Comparison of ENCODE assay signal across 8 cellular contexts in the genomic region with DNA sequence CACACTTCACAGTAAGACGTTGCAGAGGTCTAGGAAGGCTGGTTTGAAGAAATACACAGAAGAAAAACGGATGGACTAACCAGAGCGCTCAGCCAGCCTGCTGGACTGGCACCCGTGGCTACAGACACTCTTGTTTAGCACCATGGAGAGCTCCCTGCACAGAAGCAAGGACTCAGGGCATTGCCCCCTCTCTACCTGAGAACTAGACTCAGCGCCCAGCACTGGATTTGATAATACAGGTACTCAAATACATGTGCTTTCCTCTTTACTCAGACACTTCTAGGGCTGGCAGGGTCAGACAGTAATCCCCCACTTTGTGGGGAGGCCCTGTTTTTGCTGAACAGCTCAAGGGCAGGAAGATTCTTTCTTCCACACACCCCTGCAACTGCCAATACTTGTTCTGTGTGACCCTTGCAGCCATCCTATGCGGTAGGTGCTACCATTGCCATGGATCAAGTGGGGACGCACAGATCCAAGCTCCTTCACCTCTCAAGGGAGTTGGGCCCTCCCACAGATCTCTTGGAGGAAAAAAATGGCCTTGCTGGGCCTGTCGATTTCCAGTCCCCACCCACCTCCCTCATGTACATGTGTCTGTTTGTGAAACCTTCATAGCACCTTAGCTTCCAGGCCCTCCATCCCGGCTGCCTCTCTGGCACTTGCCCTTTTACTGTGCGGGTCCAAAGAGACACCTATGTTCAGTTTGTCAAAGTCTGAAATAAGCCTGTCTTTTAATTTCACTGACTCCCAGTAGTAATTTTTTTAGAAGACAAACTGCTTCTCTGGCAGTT. TPM values are rescaled to one million over a fixed set of nuclear protein-coding genes. Genes with fewer than 3 reads are reported as not detected.
A peak's percentile ranks its signal among the peaks of the same experiment; 100 is the strongest.
DNase-seq lines count a peak whose midpoint lies in the region; ATAC-seq and TF ChIP-seq lines count a peak whose summit lies in the region.

No MANE protein-coding gene starts in this region.

- H3K9ac ChIP-seq in mammary epithelial cell (ENCODE audit: insufficient read depth, low read length) = no peak overlapping the region
- H3K9ac ChIP-seq in liver (ENCODE audit: low read depth in 1 of 2, low read length in 2 of 2) = no peak overlapping the region

- 49% methylated on average over 10 of the region's 10 CpGs for WGBS in mammary epithelial cell (ENCODE audit: low coverage, missing lambda C conversion rate)
- WGBS in liver = 77% methylated on average over 10 of the region's 10 CpGs

- H3K79me2 ChIP-seq in mammary epithelial cell (ENCODE audit: insufficient read depth, low read length) = no peaks in the 10 kb centered on the region

- no peak overlapping the region for H2AFZ ChIP-seq in mammary epithelial cell (ENCODE audit: low read depth, low read length)

- no peaks in the 10 kb centered on the region for H4K20me1 ChIP-seq in mammary epithelial cell (ENCODE audit: insufficient read depth, low read length)

- no TSS peak for BruUV-seq in mammary epithelial cell (replicated peaks; lab: Mats Ljungman, UMichigan)

- H3K4me3 ChIP-seq in LNCaP clone FGC (ENCODE audit: low read depth, low read length) (no peak overlapping the region), mammary epithelial cell (replicated peaks in 1 of 3; ENCODE audit: insufficient read depth in 1 of 3, low read depth in 2 of 3, low read length in 3 of 3) (no peak overlapping the region), liver (ENCODE audit: low read depth in 1 of 3, low read length in 3 of 3) (no peak overlapping the region), BE2C (ENCODE audit: low read depth, low read length) (no peak overlapping the region)

- in situ Hi-C loops in mammary epithelial cell (cut with MboI; ENCODE audit: low sequenced_read_pairs in 2 of 2) = no loop called here

- no peak for ATAC-seq in HG02623 (IDR thresholded peaks at IDR 0.05; ENCODE audit: unreplicated experiment)

- no peak for TF ChIP-seq RAD21 in liver (IDR thresholded peaks at IDR 0.05)

- CTCF ChIA-PET in mammary epithelial cell (lab: Charles Lee; ENCODE audit: low non-redundant PET) = no interaction called here

- intact Hi-C loops in mammary epithelial cell (cut with micrococcal nuclease) = no loop called here

- dilution Hi-C loops in mammary epithelial cell (cut with HindIII; ENCODE audit: low sequenced_read_pairs) = no loop called here

- TF ChIP-seq CTCF in LNCaP clone FGC (IDR thresholded peaks at IDR 0.05; ENCODE audit: control insufficient read depth, extremely low read depth, insufficient read depth) (no peak), mammary epithelial cell (conservative IDR thresholded peaks at IDR 0.05 in 1 of 2, IDR thresholded peaks at IDR 0.05 in 1 of 2; ENCODE audit: extremely low read depth in 1 of 2, insufficient read depth in 1 of 2, low read depth in 1 of 2, low read length in 2 of 2) (no peak), liver (IDR thresholded peaks at IDR 0.05; ENCODE audit: low read depth, low read length, missing input control) (no peak), BE2C (IDR thresholded peaks at IDR 0.05; ENCODE audit: low read depth, low read length) (no peak)

- peaks cover 15% of the 10 kb centered on the region for H3K4me1 ChIP-seq in mammary epithelial cell (ENCODE audit: insufficient read depth, low read length)
- peaks cover 0 to 7% (median 3%) of the 10 kb centered on the region in 4 donors for H3K4me1 ChIP-seq in liver (ENCODE audit: control insufficient read depth in 4 of 4, insufficient read depth in 4 of 4, low read length in 3 of 4)
- no peaks in the 10 kb centered on the region; the same call in 1 of the 2 replicates for H3K4me1 ChIP-seq in BE2C

- no peak overlapping the region for H3K4me2 ChIP-seq in mammary epithelial cell (ENCODE audit: insufficient read depth, low read depth, low read length)

- H3K9me3 ChIP-seq in mammary epithelial cell (replicated peaks; ENCODE audit: insufficient read depth, low read length) (no peaks in the 10 kb centered on the region), liver (ENCODE audit: control insufficient read depth in 4 of 4, low read length in 3 of 4) (no peaks in the 10 kb centered on the region), BE2C (no peaks in the 10 kb centered on the region)

- H3K27ac ChIP-seq in mammary epithelial cell (ENCODE audit: insufficient read depth, low read depth, low read length) (no peak overlapping the region), liver (ENCODE audit: low read depth in 1 of 2, low read length in 2 of 2) (no peak overlapping the region)

- peak; percentile 68 for DNase-seq in EH (ENCODE audit: low read depth)
- DNase-seq in LNCaP clone FGC (ENCODE audit: low read depth) = peak; percentile 41
- DNase-seq in mammary epithelial cell = peak; percentile 58
- no peak for DNase-seq in NCI-H2107 (lab: John Stamatoyannopoulos, UW)
- DNase-seq in NCI-H1930 (lab: John Stamatoyannopoulos, UW) = no peak
- DNase-seq in BE2C = no peak

- H3K27me3 ChIP-seq in mammary epithelial cell (ENCODE audit: insufficient read depth, low read length) = no peaks in the 10 kb centered on the region
- H3K27me3 ChIP-seq in liver (ENCODE audit: control insufficient read depth in 4 of 4, insufficient read depth in 4 of 4, low read length in 3 of 4) = no peaks in the 10 kb centered on the region
- H3K27me3 ChIP-seq in BE2C = no peaks in the 10 kb centered on the region

- H3K36me3 ChIP-seq in mammary epithelial cell (ENCODE audit: insufficient read depth, low read length) (no peaks in the 10 kb centered on the region), liver (ENCODE audit: control insufficient read depth in 4 of 4, insufficient read depth in 3 of 4, low read depth in 1 of 4, low read length in 3 of 4) (no peaks in the 10 kb centered on the region), BE2C (peaks cover 35% of the 10 kb centered on the region)

TF ChIP-seq in liver, 16 proteins besides CTCF, POLR2A, EP300 and RAD21:
- TF ChIP-seq RXRA (IDR thresholded peaks at IDR 0.05) = peak; percentile 27 to 42
- TF ChIP-seq, protein P1, sequence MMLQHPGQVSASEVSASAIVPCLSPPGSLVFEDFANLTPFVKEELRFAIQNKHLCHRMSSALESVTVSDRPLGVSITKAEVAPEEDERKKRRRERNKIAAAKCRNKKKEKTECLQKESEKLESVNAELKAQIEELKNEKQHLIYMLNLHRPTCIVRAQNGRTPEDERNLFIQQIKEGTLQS (IDR thresholded peaks at IDR 0.05) = no peak
- TF ChIP-seq, protein P2, sequence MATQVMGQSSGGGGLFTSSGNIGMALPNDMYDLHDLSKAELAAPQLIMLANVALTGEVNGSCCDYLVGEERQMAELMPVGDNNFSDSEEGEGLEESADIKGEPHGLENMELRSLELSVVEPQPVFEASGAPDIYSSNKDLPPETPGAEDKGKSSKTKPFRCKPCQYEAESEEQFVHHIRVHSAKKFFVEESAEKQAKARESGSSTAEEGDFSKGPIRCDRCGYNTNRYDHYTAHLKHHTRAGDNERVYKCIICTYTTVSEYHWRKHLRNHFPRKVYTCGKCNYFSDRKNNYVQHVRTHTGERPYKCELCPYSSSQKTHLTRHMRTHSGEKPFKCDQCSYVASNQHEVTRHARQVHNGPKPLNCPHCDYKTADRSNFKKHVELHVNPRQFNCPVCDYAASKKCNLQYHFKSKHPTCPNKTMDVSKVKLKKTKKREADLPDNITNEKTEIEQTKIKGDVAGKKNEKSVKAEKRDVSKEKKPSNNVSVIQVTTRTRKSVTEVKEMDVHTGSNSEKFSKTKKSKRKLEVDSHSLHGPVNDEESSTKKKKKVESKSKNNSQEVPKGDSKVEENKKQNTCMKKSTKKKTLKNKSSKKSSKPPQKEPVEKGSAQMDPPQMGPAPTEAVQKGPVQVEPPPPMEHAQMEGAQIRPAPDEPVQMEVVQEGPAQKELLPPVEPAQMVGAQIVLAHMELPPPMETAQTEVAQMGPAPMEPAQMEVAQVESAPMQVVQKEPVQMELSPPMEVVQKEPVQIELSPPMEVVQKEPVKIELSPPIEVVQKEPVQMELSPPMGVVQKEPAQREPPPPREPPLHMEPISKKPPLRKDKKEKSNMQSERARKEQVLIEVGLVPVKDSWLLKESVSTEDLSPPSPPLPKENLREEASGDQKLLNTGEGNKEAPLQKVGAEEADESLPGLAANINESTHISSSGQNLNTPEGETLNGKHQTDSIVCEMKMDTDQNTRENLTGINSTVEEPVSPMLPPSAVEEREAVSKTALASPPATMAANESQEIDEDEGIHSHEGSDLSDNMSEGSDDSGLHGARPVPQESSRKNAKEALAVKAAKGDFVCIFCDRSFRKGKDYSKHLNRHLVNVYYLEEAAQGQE (IDR thresholded peaks at IDR 0.05) = peak; percentile 99

RNA-seq across cellular contexts. Expression of a gene that starts 5.1 kb away (rescaled TPM):
- total RNA-seq in mammary epithelial cell (1 to 10 TPM; 2.9 to 4.3 TPM), liver (under 1 TPM; 0.05 to 0.59 TPM)
- polyA plus RNA-seq in mammary epithelial cell (1.6 TPM), liver (under 1 TPM; 0.18 to 0.48 TPM)
- not detected for polyA minus RNA-seq in mammary epithelial cell
- 11.2 TPM for polyA plus RNA-seq in BE2C (2012; ENCODE audit: insufficient read depth, insufficient read length, low read depth)

RNA-seq across cellular contexts. Expression of a gene that starts 7.9 kb away (rescaled TPM):
- total RNA-seq in mammary epithelial cell = 10 to 100 TPM; 17.3 to 23.6 TPM
- 23.4 TPM for polyA plus RNA-seq in mammary epithelial cell
- 10.7 TPM for polyA minus RNA-seq in mammary epithelial cell
- 10 to 100 TPM; 10.4 to 18.3 TPM for total RNA-seq in liver
- polyA plus RNA-seq in liver = 10 to 100 TPM; 20.6 to 21.9 TPM
- 136 TPM for polyA plus RNA-seq in BE2C (2012; ENCODE audit: insufficient read depth, insufficient read length, low read depth)

RNA-seq across cellular contexts. Expression of a gene that starts 22.5 kb away (rescaled TPM):
- total RNA-seq in mammary epithelial cell (1 to 10 TPM in 1 of 2 donors, not detected in 1; 1.7 TPM), liver (under 1 TPM; 0.23 to 0.42 TPM)
- polyA plus RNA-seq in mammary epithelial cell (0.07 TPM), liver (under 1 TPM; 0.11 to 0.67 TPM)
- not detected for polyA minus RNA-seq in mammary epithelial cell
- polyA plus RNA-seq in BE2C (2012; ENCODE audit: insufficient read depth, insufficient read length, low read depth) = 4.4 TPM

RNA-seq across cellular contexts. Expression of a gene that starts 27.7 kb away (rescaled TPM):
- total RNA-seq in mammary epithelial cell (10 to 100 TPM; 52.8 to 59.4 TPM), liver (10 to 100 TPM; 11.1 to 32.5 TPM)
- polyA plus RNA-seq in mammary epithelial cell (28.2 TPM), liver (10 to 100 TPM in 1 of 2 donors, 1 to 10 TPM in 1; 7.9 to 15.3 TPM)
- polyA minus RNA-seq in mammary epithelial cell = 44.9 TPM
- polyA plus RNA-seq in BE2C (2012; ENCODE audit: insufficient read depth, insufficient read length, low read depth) = 142 TPM

RNA-seq across cellular contexts. Expression of a gene that starts 35.9 kb away (rescaled TPM):
- not detected for total RNA-seq in mammary epithelial cell
- not detected for polyA plus RNA-seq in mammary epithelial cell
- polyA minus RNA-seq in mammary epithelial cell = not detected
- not detected for total RNA-seq in liver
- not detected for polyA plus RNA-seq in liver
- 0.23 TPM for polyA plus RNA-seq in BE2C (2012; ENCODE audit: insufficient read depth, insufficient read length, low read depth)

Comparison
In these comparisons a context has a peak if more than half of its experiments do, and no peak if none do; other contexts are left out.
1. DNase-seq: peak in EH (single experiment), LNCaP clone FGC (single experiment) and mammary epithelial cell (single experiment); none in NCI-H2107 (single experiment), NCI-H1930 (0 of 2) and BE2C (single experiment).